In the genomic region with DNA sequence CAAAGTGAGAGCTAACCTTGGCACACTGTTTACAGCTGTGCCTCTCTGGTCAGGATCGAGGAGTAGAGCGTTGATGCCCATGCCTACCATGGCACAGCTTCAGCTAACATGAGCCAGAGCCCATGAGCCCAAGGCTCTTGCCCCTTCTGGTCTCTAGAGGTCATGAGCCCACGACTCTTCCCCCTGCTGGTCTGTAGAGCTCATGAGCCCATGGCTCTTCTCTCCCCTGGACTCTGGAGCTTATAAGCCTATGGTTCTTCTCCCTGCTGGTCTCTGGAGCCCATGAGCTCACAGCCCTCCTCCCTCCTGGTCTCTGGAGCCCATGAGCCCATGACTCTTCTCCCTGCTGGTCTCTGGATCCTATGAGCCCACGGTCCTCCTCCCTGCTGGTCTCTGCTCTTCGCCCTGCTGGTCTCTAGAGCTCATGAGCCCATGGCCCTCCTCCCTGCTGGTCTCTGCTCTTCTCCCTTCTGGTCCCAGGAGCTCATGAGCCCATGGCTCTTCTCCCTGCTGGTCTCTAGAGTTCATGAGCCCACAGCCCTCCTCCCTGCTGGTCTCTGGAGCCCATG, we compare ENCODE assay signal across 26 cellular contexts.
"Had no signal": no experiment of that assay in that cellular context is flagged by ENCODE, and none has a peak within 500 bp of the region (broad histone marks: within the 10 kb centered on the region; RNA-seq: fewer than 3 reads in every experiment).

No MANE protein-coding gene starts in this region.

- DNase-seq: activated CD4-positive, alpha-beta T cell treated with anti-CD3 and anti-CD28 coated beads for 4 hours; activated CD8-positive, alpha-beta memory T cell treated with anti-CD3 and anti-CD28 coated beads, Interleukin-2, amount 50 U/mL, for 4 hours; activated CD8-positive, alpha-beta T cell treated with anti-CD3 and anti-CD28 coated beads for 36 hours; activated naive CD4-positive, alpha-beta T cell treated with anti-CD3 and anti-CD28 coated beads, Interleukin-2, amount 50 U/mL, for 16 hours; activated T-cell treated with anti-CD3 and anti-CD28 coated beads, Interleukin-2, amount 50 U/mL, for 72 hours; cerebellar nuclear complex; MV-4-11; NCI-H1092 treated with DMSO at 0.1 percent for 48 hours; NCI-H1417 treated with DMSO at 0.1 percent for 48 hours; NCI-H1694; NCI-H2029; NCI-H2107; NCI-H2171 treated with DMSO at 0.1 percent for 48 hours; NCI-H226; NCI-H526 treated with DMSO at 0.1 percent for 48 hours; NCI-H82; NK-92 treated with Interleukin-12 subunit alpha and Interleukin-12 subunit beta, amount 100 ng/mL, for 24 hours; Peyer's patch; Right ventricle myocardium superior; SJCRH30; SW 1271 had no signal

- H3K27me3 ChIP-seq: Peyer's patch, SJCRH30 had no signal

- H3K27ac ChIP-seq: Peyer's patch, RWPE1, SJCRH30 had no signal

- H3K4me3 ChIP-seq: Peyer's patch, SJCRH30 had no signal

- ATAC-seq: activated CD4-positive, CD25-positive, alpha-beta regulatory T cell treated with anti-CD3 and anti-CD28 coated beads, Interleukin-2, amount 50 U/mL, for 24 hours; activated CD8-positive, alpha-beta T cell treated with anti-CD3 and anti-CD28 coated beads for 36 hours; activated T-cell treated with anti-CD3 and anti-CD28 coated beads, Interleukin-2, amount 50 U/mL, for 72 hours; SK-N-SH treated with all-trans-retinoic acid at 6 μM for 48 hours had no signal

- FAIRE-seq: astrocyte, colon had no signal

- H3K36me3 ChIP-seq: Peyer's patch, SJCRH30 had no signal

- H3K9me3 ChIP-seq: Peyer's patch, SJCRH30 had no signal
